ENCODE assay signal across 27 cellular contexts in the genomic region with DNA sequence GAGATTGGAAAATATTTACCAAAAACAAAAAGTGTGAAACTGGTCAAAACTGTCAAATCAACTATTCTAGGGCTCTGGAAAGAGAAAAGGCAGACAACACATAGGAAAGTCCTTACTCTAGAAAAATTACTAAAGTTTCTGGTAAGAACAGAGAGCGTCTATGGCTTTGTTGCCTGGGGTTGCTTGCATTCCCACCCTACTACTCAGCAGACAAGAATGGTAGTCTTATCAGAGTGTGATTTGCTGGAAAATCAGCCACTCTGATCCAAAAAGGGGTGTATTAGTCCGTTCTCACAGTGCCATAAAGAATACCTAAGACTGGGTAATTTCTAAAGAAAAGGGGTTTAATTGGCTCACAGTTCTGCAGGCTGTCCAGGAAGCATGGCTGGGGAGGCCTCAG. TPM values are rescaled to one million over a fixed set of nuclear protein-coding genes. Genes with fewer than 3 reads are reported as not detected.
"Had no signal": no experiment of that assay in that cellular context is flagged by ENCODE, and none has a peak within 500 bp of the region (broad histone marks: within the 10 kb centered on the region; RNA-seq: fewer than 3 reads in every experiment).

No MANE protein-coding gene starts in this region.

- H3K4me2 ChIP-seq: hepatocyte had no signal

- H3K4me3 ChIP-seq: coronary artery, dorsolateral prefrontal cortex, esophagus squamous epithelium, gastroesophageal sphincter, heart left ventricle, hepatocyte, left lung, lower lobe of right lung, mucosa of descending colon had no signal

- H3K4me1 ChIP-seq: esophagus squamous epithelium, foreskin keratinocyte, gastroesophageal sphincter, heart left ventricle, left lung, lower lobe of right lung had no signal

- H3K27me3 ChIP-seq: dorsolateral prefrontal cortex, esophagus squamous epithelium, foreskin keratinocyte, gastroesophageal sphincter, heart left ventricle, hepatocyte, left lung had no signal

- H3K27ac ChIP-seq: coronary artery, dorsolateral prefrontal cortex, epithelial cell of prostate, esophagus squamous epithelium, foreskin keratinocyte, gastroesophageal sphincter, heart left ventricle, hepatocyte, left lung, lower lobe of right lung had no signal

- FAIRE-seq: colon, islet of Langerhans, keratinocyte had no signal

- DNase-seq: dermis blood vessel endothelial cell; dorsolateral prefrontal cortex; effector CD4-positive, alpha-beta T cell; effector memory CD4-positive, alpha-beta T cell; erythroblast; esophagus squamous epithelium; heart left ventricle; hypothalamus; immature natural killer cell; left cardiac atrium; left lung; left ventricle myocardium superior; lower lobe of right lung; mesenchymal stem cell; mucosa of descending colon; naive B cell had no signal

- ATAC-seq: esophagus mucosa, foreskin keratinocyte, gastroesophageal sphincter, heart left ventricle, left cardiac atrium, left lung, left ventricle myocardium superior, lower lobe of right lung, mucosa of descending colon had no signal

- H3K36me3 ChIP-seq: esophagus squamous epithelium, gastroesophageal sphincter, heart left ventricle, left lung, lower lobe of right lung had no signal

- H2AFZ ChIP-seq: hepatocyte had no signal

- H3K79me2 ChIP-seq: hepatocyte had no signal

RNA-seq across cellular contexts. Expression of a gene that starts 50.3 kb away (rescaled TPM):
- total RNA-seq: esophagus mucosa, foreskin keratinocyte, kidney epithelial cell, left ventricle myocardium superior, mucosa of descending colon, myocyte had no signal
- polyA plus RNA-seq: foreskin keratinocyte, immature natural killer cell, keratinocyte had no signal
